Comparison of ENCODE assay signal across 1 cellular context in genomic region chr6:44258325-44258863, GRCh38.
TF ChIP-seq lines count a peak whose summit lies in the region.

No MANE protein-coding gene starts in this region.

TF ChIP-seq in H1, 55 proteins besides CTCF, POLR2A, EP300 and RAD21:
- TF ChIP-seq SIX5 (IDR thresholded peaks at IDR 0.05; ENCODE audit: low read depth, low read length), result no peak
